Comparison of ENCODE assay signal across 17 cellular contexts in genomic region chr10:132845780-132846595, GRCh38.
DNase-seq lines count a peak whose midpoint lies in the region; ATAC-seq and TF ChIP-seq lines count a peak whose summit lies in the region.
"Had no signal": no experiment of that assay in that cellular context is flagged by ENCODE, and none has a peak within 500 bp of the region (broad histone marks: within the 10 kb centered on the region; RNA-seq: fewer than 3 reads in every experiment).

No MANE protein-coding gene starts in this region.

- H3K23me2 ChIP-seq in H9 (ENCODE audit: insufficient read length, low read depth, low read length, poor library complexity, severe bottlenecking), result no peaks in the 10 kb centered on the region

- peak overlapping the region; percentile 20; the same call in 1 of the 2 replicates for H3K14ac ChIP-seq in H9 (ENCODE audit: insufficient read depth, low read length)

- H3K4me1 Mint-ChIP-seq in H9, result peaks cover 0 to 12% of the 10 kb centered on the region in 2 experiments; a peak in 3 of 4 replicates
- H3K4me1 Mint-ChIP-seq in immature natural killer cell, result peaks cover 13 to 14% of the 10 kb centered on the region in 2 donors

- H3K4me3 ChIP-seq in RWPE2 (ENCODE audit: severe bottlenecking) (no peak overlapping the region), left lung (no peak overlapping the region), spleen (no peak overlapping the region), stomach (no peak overlapping the region)
- H3K4me3 ChIP-seq: GM23248 had no signal

- TF ChIP-seq POLR2A in spleen (IDR thresholded peaks at IDR 0.05) (no peak), stomach (IDR thresholded peaks at IDR 0.05) (no peak)

- no peak overlapping the region for H3K56ac ChIP-seq in H9 (ENCODE audit: insufficient read length, low read depth, low read length)

- H3K4me1 ChIP-seq in H9 (ENCODE audit: insufficient read depth, low read length) (no peaks in the 10 kb centered on the region), RWPE2 (ENCODE audit: insufficient read depth, poor library complexity, severe bottlenecking) (no peaks in the 10 kb centered on the region), left lung (peaks cover 0 to 7% of the 10 kb centered on the region in 2 donors), spleen (peaks cover 0 to 21% (median 0%) of the 10 kb centered on the region in 6 donors), stomach (peaks cover 7 to 27% (median 18%) of the 10 kb centered on the region in 4 donors)

- H3K36me3 Mint-ChIP-seq in H9 (ENCODE audit: insufficient read depth in 1 of 3, low read depth in 3 of 3) (peaks cover 7 to 11% (median 11%) of the 10 kb centered on the region in 3 experiments), immature natural killer cell (peaks cover 0 to 10% (median 0%) of the 10 kb centered on the region in 3 donors)

- no peak overlapping the region for H4K5ac ChIP-seq in H9 (ENCODE audit: insufficient read length, low read depth, low read length)

- H4K8ac ChIP-seq in H9 (replicated peaks; ENCODE audit: insufficient read length, low read depth, low read length), result no peak overlapping the region

- H3K36me3 ChIP-seq in RWPE2 (ENCODE audit: low read depth) (no peaks in the 10 kb centered on the region), left lung (no peaks in the 10 kb centered on the region), spleen (no peaks in the 10 kb centered on the region), stomach (no peaks in the 10 kb centered on the region)

- no peak overlapping the region for H2BK12ac ChIP-seq in H9 (ENCODE audit: insufficient read length, low read depth, low read length)

- intact Hi-C loops in left lung (cut with DNase I), result no loop called here
- intact Hi-C loops in spleen (cut with DNase I; ENCODE audit: low total_unique reads), result no loop called here
- intact Hi-C loops in stomach (cut with DNase I; ENCODE audit: low total_unique reads), result no loop called here

- no CpG with 5 or more reads among the region's 33 CpGs for WGBS in H9 (ENCODE audit: extremely low coverage, insufficient read length, low lambda C conversion rate)
- WGBS in spleen, 5 donors, result 77 to 91% (median 86%) methylated on average over 13 to 33 of the region's 33 CpGs
- WGBS in stomach, 5 donors, result 81 to 86% (median 85%) methylated on average over 21 to 33 of the region's 33 CpGs

- H3K27me3 ChIP-seq in H9 (ENCODE audit: insufficient read depth, low read length), result no peaks in the 10 kb centered on the region
- peaks cover 23% of the 10 kb centered on the region for H3K27me3 ChIP-seq in RWPE2 (ENCODE audit: insufficient read depth, poor library complexity, severe bottlenecking)
- H3K27me3 ChIP-seq in left lung, result peaks cover 0 to 66% of the 10 kb centered on the region in 2 donors
- H3K27me3 ChIP-seq in spleen (replicated peaks in 1 of 7), result peaks cover 0 to 72% (median 13%) of the 10 kb centered on the region in 7 donors
- H3K27me3 ChIP-seq in stomach, result peaks cover 0 to 68% (median 0%) of the 10 kb centered on the region in 3 donors

- H2AFZ ChIP-seq in H9 (ENCODE audit: low read length), result no peak overlapping the region
- H2AFZ ChIP-seq: GM23248 had no signal

- no peak for ATAC-seq in RWPE2 (ENCODE audit: low read depth)
- no peak for ATAC-seq in left lung

- no peak overlapping the region for H3K4me2 ChIP-seq in H9 (ENCODE audit: insufficient read depth, insufficient read length, low read length)
- H3K4me2 ChIP-seq: KMS-11 had no signal

- H2BK15ac ChIP-seq in H9 (ENCODE audit: low read depth, low read length), result no peak overlapping the region

- no peak overlapping the region for H3K9ac ChIP-seq in H9 (ENCODE audit: extremely low read depth, insufficient read length, low read length)
- H3K9ac ChIP-seq: GM23248, KMS-11 had no signal

- H2BK20ac ChIP-seq in H9 (ENCODE audit: low read depth, low read length, poor library complexity, severe bottlenecking), result no peak overlapping the region

- H3K18ac ChIP-seq in H9 (ENCODE audit: insufficient read length, low read depth, low read length), result no peak overlapping the region

- TF ChIP-seq EP300 in stomach (IDR thresholded peaks at IDR 0.05), result no peak

- H3K27me3 Mint-ChIP-seq in H9 (ENCODE audit: low read depth) (peaks cover 7% of the 10 kb centered on the region; the same call in 1 of the 2 replicates), immature natural killer cell (ENCODE audit: low read depth in 3 of 3) (peaks cover 0 to 5% (median 4%) of the 10 kb centered on the region in 3 donors)

- no peak overlapping the region for H2BK120ac ChIP-seq in H9 (ENCODE audit: low read depth, low read length, poor library complexity, severe bottlenecking)

- no peak overlapping the region for H3K23ac ChIP-seq in H9 (ENCODE audit: insufficient read length, low read depth, low read length)

- H3K4me3 Mint-ChIP-seq in H9 (no peak overlapping the region), immature natural killer cell (no peak overlapping the region)
- H3K4me3 Mint-ChIP-seq: HFFc6 had no signal

- H3K27ac Mint-ChIP-seq in H9, result no peak overlapping the region
- H3K27ac Mint-ChIP-seq in immature natural killer cell, result no peak overlapping the region
- H3K27ac Mint-ChIP-seq: HFFc6 had no signal

- H2AK5ac ChIP-seq in H9 (ENCODE audit: insufficient read length, low read length), result no peak overlapping the region

- peak; percentile 19 for DNase-seq in H9
- DNase-seq in RWPE2 (ENCODE audit: low spot score), result peak; percentile 36
- DNase-seq in left lung, result peak; percentile 25 to 71
- DNase-seq in spleen, result peak; percentile 64
- no peak for DNase-seq in activated CD4-positive, CD25-positive, alpha-beta regulatory T cell treated with anti-CD3 and anti-CD28 coated beads, Interleukin-2, amount 50 U/mL, for 72 hours
- DNase-seq in immature natural killer cell, result no peak
- no peak for DNase-seq in stomach
- DNase-seq: DMS 273 treated with DMSO at 0.1 percent for 48 hours, GM23248, HFFc6, MM.1S, NCI-H1417 treated with DMSO at 0.1 percent for 48 hours, NCI-H2029, NCI-H2171 treated with DMSO at 0.1 percent for 48 hours, NCI-H82, SIG-M5 had no signal

- H3K9me3 Mint-ChIP-seq in H9, result peaks cover 15 to 17% of the 10 kb centered on the region in 2 experiments
- peaks cover 4 to 13% (median 6%) of the 10 kb centered on the region in 6 donors for H3K9me3 Mint-ChIP-seq in immature natural killer cell

- H3K9me3 ChIP-seq in H9 (ENCODE audit: control insufficient read depth, low read depth, low read length) (peaks cover 8% of the 10 kb centered on the region), RWPE2 (ENCODE audit: severe bottlenecking) (no peaks in the 10 kb centered on the region), left lung (peaks cover 0 to 20% of the 10 kb centered on the region in 2 donors), spleen (peaks cover 7 to 30% (median 23%) of the 10 kb centered on the region in 8 donors), stomach (peaks cover 6 to 27% (median 23%) of the 10 kb centered on the region in 4 donors)

- H3K79me1 ChIP-seq in H9 (ENCODE audit: insufficient read depth, low read depth, low read length, poor library complexity, severe bottlenecking), result no peaks in the 10 kb centered on the region

- no peak overlapping the region for H3T11ph ChIP-seq in H9 (ENCODE audit: low read length)

- H3K79me2 ChIP-seq in H9 (ENCODE audit: insufficient read depth, low read length), result no peaks in the 10 kb centered on the region

- TF ChIP-seq CTCF in H9 (conservative IDR thresholded peaks at IDR 0.05) (no peak), RWPE2 (IDR thresholded peaks at IDR 0.05; ENCODE audit: poor library complexity, severe bottlenecking) (no peak), left lung (IDR thresholded peaks at IDR 0.05) (no peak), spleen (IDR thresholded peaks at IDR 0.05 in 8 of 11, conservative IDR thresholded peaks at IDR 0.05 in 3 of 11) (no peak), stomach (IDR thresholded peaks at IDR 0.05) (no peak)

- no peak overlapping the region for H2BK5ac ChIP-seq in H9 (ENCODE audit: insufficient read length, low read length)

- H4K20me1 ChIP-seq in H9 (ENCODE audit: control insufficient read depth, insufficient read depth, insufficient read length), result no peaks in the 10 kb centered on the region

- H3K27ac ChIP-seq in H9 (ENCODE audit: insufficient read length, low read depth, low read length) (no peak overlapping the region), RWPE2 (ENCODE audit: poor library complexity, severe bottlenecking) (no peak overlapping the region), left lung (no peak overlapping the region), spleen (no peak overlapping the region), stomach (no peak overlapping the region)
- H3K27ac ChIP-seq: GM23248, KMS-11 had no signal

- no peak overlapping the region for H3K4ac ChIP-seq in H9 (ENCODE audit: low read depth, low read length)

- H4K91ac ChIP-seq in H9 (ENCODE audit: insufficient read length, low read depth, low read length), result no peak overlapping the region

Comparison
In these comparisons a context has a peak if more than half of its experiments do, and no peak if none do; other contexts are left out.
1. DNase-seq: peak in H9 (single experiment), RWPE2 (single experiment), left lung (2 of 2) and spleen (single experiment); none in activated CD4-positive, CD25-positive, alpha-beta regulatory T cell treated with anti-CD3 and anti-CD28 coated beads, Interleukin-2, amount 50 U/mL, for 72 hours (single experiment), immature natural killer cell (0 of 3) and stomach (single experiment).